ENCODE assay signal across 17 cellular contexts in genomic region chr17:82321947-82322466, GRCh38. TPM values are rescaled to one million over a fixed set of nuclear protein-coding genes. Genes with fewer than 3 reads are reported as not detected.
DNase-seq lines count a peak whose midpoint lies in the region; ATAC-seq and TF ChIP-seq lines count a peak whose summit lies in the region.
"Had no signal": no experiment of that assay in that cellular context is flagged by ENCODE, and none has a peak within 500 bp of the region (broad histone marks: within the 10 kb centered on the region; RNA-seq: fewer than 3 reads in every experiment).

No MANE protein-coding gene starts in this region.

- H3K36me3 Mint-ChIP-seq in activated naive CD8-positive, alpha-beta T cell treated with anti-CD3 and anti-CD28 coated beads, Interleukin-2, amount 10 ng/mL, durations not matched to agents 7 days and 5 days, result no peaks in the 10 kb centered on the region
- H3K36me3 Mint-ChIP-seq: neural progenitor cell had no signal

- no peaks in the 10 kb centered on the region for H3K27me3 Mint-ChIP-seq in activated naive CD8-positive, alpha-beta T cell treated with anti-CD3 and anti-CD28 coated beads, Interleukin-2, amount 10 ng/mL, durations not matched to agents 7 days and 5 days

- CTCF ChIA-PET in RWPE1 (lab: Yijun Ruan, JAX), result interaction anchor here (0.6 to 1.0 kb wide), 3 partner anchors 16 to 20 kb away, joined by 3 to 6 read pairs (median 3); no protein-coding TSS in a partner anchor

- no peak for TF ChIP-seq CTCF in left ventricle myocardium inferior (IDR thresholded peaks at IDR 0.05; ENCODE audit: borderline replicate concordance)
- no peak for TF ChIP-seq CTCF in RWPE1 (conservative IDR thresholded peaks at IDR 0.05; ENCODE audit: low read depth)

- peaks cover 24% of the 10 kb centered on the region for H3K27me3 ChIP-seq in left ventricle myocardium inferior (ENCODE audit: low read depth)

- DNase-seq in Right ventricle myocardium inferior (ENCODE audit: missing footprints) (no peak), left ventricle myocardium inferior (no peak), RWPE1 (ENCODE audit: low spot score) (no peak), DMS79 treated with DMSO at 0.1 percent for 48 hours (lab: John Stamatoyannopoulos, UW) (no peak)
- no peak for DNase-seq in activated naive CD8-positive, alpha-beta T cell treated with anti-CD3 and anti-CD28 coated beads, Interleukin-2, amount 10 ng/mL, durations not matched to agents 7 days and 5 days
- DNase-seq: AML-193, DMS153, hippocampal formation, NCI-H2029 treated with DMSO at 0.1 percent for 48 hours, NCI-H510A treated with DMSO at 0.1 percent for 48 hours had no signal

- H3K4me3 Mint-ChIP-seq in activated naive CD8-positive, alpha-beta T cell treated with anti-CD3 and anti-CD28 coated beads, Interleukin-2, amount 10 ng/mL, durations not matched to agents 7 days and 5 days, result no peak overlapping the region
- H3K4me3 Mint-ChIP-seq: neural progenitor cell had no signal

- H3K4me1 ChIP-seq in left ventricle myocardium inferior, result peaks cover 10% of the 10 kb centered on the region

- intact Hi-C loops in Right ventricle myocardium inferior (cut with DNase I) (loop anchor here (1.0 to 2.0 kb wide), 2 partner anchors 85 to 116 kb away; no protein-coding TSS in a partner anchor), left ventricle myocardium inferior (cut with micrococcal nuclease) (loop anchor here (10.0 kb wide), 1 partner anchor 87 kb away; no protein-coding TSS in a partner anchor)

- H3K27ac ChIP-seq in left ventricle myocardium inferior (replicated peaks) (no peak overlapping the region), RWPE1 (peak overlapping the region; percentile 50)
- H3K27ac ChIP-seq: neural progenitor cell, SJSA1, suprapubic skin had no signal

- POLR2A ChIA-PET in RWPE1 (lab: Yijun Ruan, JAX; ENCODE audit: low non-redundant PET), result no interaction called here
- POLR2A ChIA-PET in activated naive CD8-positive, alpha-beta T cell treated with anti-CD3 and anti-CD28 coated beads, Interleukin-2, amount 10 ng/mL, durations not matched to agents 7 days and 5 days (lab: Charles Lee), result interaction anchor here (1.1 to 2.3 kb wide), 2 partner anchors 19 to 24 kb away, joined by 5 read pairs; no protein-coding TSS in a partner anchor

- H3K27ac Mint-ChIP-seq in activated naive CD8-positive, alpha-beta T cell treated with anti-CD3 and anti-CD28 coated beads, Interleukin-2, amount 10 ng/mL, durations not matched to agents 7 days and 5 days, result peak overlapping the region; percentile 21

- H3K4me1 Mint-ChIP-seq in activated naive CD8-positive, alpha-beta T cell treated with anti-CD3 and anti-CD28 coated beads, Interleukin-2, amount 10 ng/mL, durations not matched to agents 7 days and 5 days, result peaks cover 6% of the 10 kb centered on the region

- no peaks in the 10 kb centered on the region for H3K9me3 Mint-ChIP-seq in activated naive CD8-positive, alpha-beta T cell treated with anti-CD3 and anti-CD28 coated beads, Interleukin-2, amount 10 ng/mL, durations not matched to agents 7 days and 5 days
- H3K9me3 Mint-ChIP-seq: neural progenitor cell had no signal

- no peaks in the 10 kb centered on the region for H3K36me3 ChIP-seq in left ventricle myocardium inferior
- H3K36me3 ChIP-seq: neural progenitor cell, suprapubic skin had no signal

- ATAC-seq in Right ventricle myocardium inferior (peak; percentile 15), HG03175 (IDR thresholded peaks at IDR 0.05; ENCODE audit: unreplicated experiment) (no peak), HG02588 (IDR thresholded peaks at IDR 0.05; ENCODE audit: unreplicated experiment) (no peak)
- ATAC-seq in activated naive CD8-positive, alpha-beta T cell treated with anti-CD3 and anti-CD28 coated beads, Interleukin-2, amount 10 ng/mL, durations not matched to agents 7 days and 5 days (ENCODE audit: low read depth), result no peak

- H3K9me3 ChIP-seq in left ventricle myocardium inferior (replicated peaks), result no peaks in the 10 kb centered on the region
- H3K9me3 ChIP-seq: suprapubic skin had no signal

- H3K4me3 ChIP-seq in left ventricle myocardium inferior, result no peak overlapping the region
- H3K4me3 ChIP-seq: neural progenitor cell, SJSA1 had no signal

RNA-seq across cellular contexts. Expression of gene CD7, which starts 4.6 kb away (rescaled TPM):
- total RNA-seq in Right ventricle myocardium inferior (0.73 TPM), left ventricle myocardium inferior (0.47 TPM)
- 100 to 1,000 TPM; 286 to 320 TPM for total RNA-seq in activated naive CD8-positive, alpha-beta T cell treated with anti-CD3 and anti-CD28 coated beads, Interleukin-2, amount 10 ng/mL, durations not matched to agents 7 days and 5 days
- total RNA-seq: SJSA1 had no signal

RNA-seq across cellular contexts. Expression of gene SECTM1, which starts 11.6 kb away (rescaled TPM):
- total RNA-seq in Right ventricle myocardium inferior, result 4.9 TPM
- total RNA-seq in left ventricle myocardium inferior, result 3.9 TPM
- total RNA-seq in activated naive CD8-positive, alpha-beta T cell treated with anti-CD3 and anti-CD28 coated beads, Interleukin-2, amount 10 ng/mL, durations not matched to agents 7 days and 5 days, result 1 to 10 TPM in 1 of 2 experiments, under 1 TPM in 1; 0.86 to 1.0 TPM

RNA-seq across cellular contexts. Expression of gene TEX19, which starts 37.0 kb away (rescaled TPM):
- not detected for total RNA-seq in Right ventricle myocardium inferior
- total RNA-seq in left ventricle myocardium inferior, result not detected
- total RNA-seq in activated naive CD8-positive, alpha-beta T cell treated with anti-CD3 and anti-CD28 coated beads, Interleukin-2, amount 10 ng/mL, durations not matched to agents 7 days and 5 days, result not detected
- total RNA-seq: astrocyte, right cardiac atrium, suprapubic skin had no signal

RNA-seq across cellular contexts. Expression of gene CSNK1D, which starts 48.5 kb away (rescaled TPM):
- total RNA-seq in Right ventricle myocardium inferior (62.6 TPM), left ventricle myocardium inferior (61.8 TPM)
- 100 to 1,000 TPM; 135 to 140 TPM for total RNA-seq in activated naive CD8-positive, alpha-beta T cell treated with anti-CD3 and anti-CD28 coated beads, Interleukin-2, amount 10 ng/mL, durations not matched to agents 7 days and 5 days

RNA-seq across cellular contexts. Expression of gene UTS2R, which starts 49.6 kb away (rescaled TPM):
- total RNA-seq in Right ventricle myocardium inferior, result 0.76 TPM
- total RNA-seq in left ventricle myocardium inferior, result 1.4 TPM
- not detected for total RNA-seq in activated naive CD8-positive, alpha-beta T cell treated with anti-CD3 and anti-CD28 coated beads, Interleukin-2, amount 10 ng/mL, durations not matched to agents 7 days and 5 days
- total RNA-seq: astrocyte, suprapubic skin had no signal

Comparison
In these comparisons a context has a peak if more than half of its experiments do, and no peak if none do; other contexts are left out.
1. RNA of gene CD7, which starts 4.6 kb away (total RNA-seq): 286 to 320 TPM in activated naive CD8-positive, alpha-beta T cell treated with anti-CD3 and anti-CD28 coated beads, Interleukin-2, amount 10 ng/mL, durations not matched to agents 7 days and 5 days; 0.73 TPM in Right ventricle myocardium inferior (single experiment) and 0.47 TPM in left ventricle myocardium inferior (single experiment); every median in the first group is over 100 times any median in the second.